ENCODE assay signal across 1 cellular context in the genomic region with DNA sequence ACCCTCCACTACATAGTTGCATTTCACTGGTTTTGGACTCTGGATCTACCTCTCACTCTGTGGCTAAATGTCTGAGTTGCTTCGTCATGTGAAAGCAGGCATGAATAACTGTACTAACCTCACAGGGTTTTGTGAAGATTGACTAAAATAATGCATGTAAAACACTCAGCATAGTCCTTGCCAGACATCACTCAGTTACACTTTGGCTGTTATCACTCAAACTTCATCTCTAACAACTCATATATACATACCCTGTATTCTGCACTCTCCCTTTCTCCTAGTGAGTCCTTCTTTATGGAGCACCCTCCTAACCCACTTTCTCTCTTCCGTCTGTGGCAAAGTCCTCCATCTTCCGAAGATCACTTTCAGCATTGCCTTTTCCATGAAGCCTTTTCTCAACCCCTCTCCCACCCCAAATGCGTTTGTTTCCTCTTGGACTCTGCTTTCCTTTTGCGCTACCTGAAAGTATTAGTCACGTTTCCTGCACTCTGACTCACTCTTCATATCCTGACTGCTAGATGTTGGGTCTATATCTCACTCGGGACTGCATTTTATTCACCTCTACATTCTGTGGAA.
TF ChIP-seq lines count a peak whose summit lies in the region.

No MANE protein-coding gene starts in this region.

TF ChIP-seq in K562, 482 proteins besides CTCF, POLR2A, EP300 and RAD21 (continued from another document and continues in another):
- TF ChIP-seq, protein P1, sequence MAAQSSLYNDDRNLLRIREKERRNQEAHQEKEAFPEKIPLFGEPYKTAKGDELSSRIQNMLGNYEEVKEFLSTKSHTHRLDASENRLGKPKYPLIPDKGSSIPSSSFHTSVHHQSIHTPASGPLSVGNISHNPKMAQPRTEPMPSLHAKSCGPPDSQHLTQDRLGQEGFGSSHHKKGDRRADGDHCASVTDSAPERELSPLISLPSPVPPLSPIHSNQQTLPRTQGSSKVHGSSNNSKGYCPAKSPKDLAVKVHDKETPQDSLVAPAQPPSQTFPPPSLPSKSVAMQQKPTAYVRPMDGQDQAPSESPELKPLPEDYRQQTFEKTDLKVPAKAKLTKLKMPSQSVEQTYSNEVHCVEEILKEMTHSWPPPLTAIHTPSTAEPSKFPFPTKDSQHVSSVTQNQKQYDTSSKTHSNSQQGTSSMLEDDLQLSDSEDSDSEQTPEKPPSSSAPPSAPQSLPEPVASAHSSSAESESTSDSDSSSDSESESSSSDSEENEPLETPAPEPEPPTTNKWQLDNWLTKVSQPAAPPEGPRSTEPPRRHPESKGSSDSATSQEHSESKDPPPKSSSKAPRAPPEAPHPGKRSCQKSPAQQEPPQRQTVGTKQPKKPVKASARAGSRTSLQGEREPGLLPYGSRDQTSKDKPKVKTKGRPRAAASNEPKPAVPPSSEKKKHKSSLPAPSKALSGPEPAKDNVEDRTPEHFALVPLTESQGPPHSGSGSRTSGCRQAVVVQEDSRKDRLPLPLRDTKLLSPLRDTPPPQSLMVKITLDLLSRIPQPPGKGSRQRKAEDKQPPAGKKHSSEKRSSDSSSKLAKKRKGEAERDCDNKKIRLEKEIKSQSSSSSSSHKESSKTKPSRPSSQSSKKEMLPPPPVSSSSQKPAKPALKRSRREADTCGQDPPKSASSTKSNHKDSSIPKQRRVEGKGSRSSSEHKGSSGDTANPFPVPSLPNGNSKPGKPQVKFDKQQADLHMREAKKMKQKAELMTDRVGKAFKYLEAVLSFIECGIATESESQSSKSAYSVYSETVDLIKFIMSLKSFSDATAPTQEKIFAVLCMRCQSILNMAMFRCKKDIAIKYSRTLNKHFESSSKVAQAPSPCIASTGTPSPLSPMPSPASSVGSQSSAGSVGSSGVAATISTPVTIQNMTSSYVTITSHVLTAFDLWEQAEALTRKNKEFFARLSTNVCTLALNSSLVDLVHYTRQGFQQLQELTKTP (IDR thresholded peaks at IDR 0.05; ENCODE audit: low read depth in 1 of 2, partially characterized antibody in 2 of 2) = peak in 1 of 2 experiments; percentile 35
- TF ChIP-seq TARDBP (IDR thresholded peaks at IDR 0.05) (no peak), SETDB1 (IDR thresholded peaks at IDR 0.05; ENCODE audit: low read length) (no peak), NR2C2 (CRISPR knock-in tag; IDR thresholded peaks at IDR 0.05) (no peak), NR2C2 (tag; IDR thresholded peaks at IDR 0.05) (no peak), MYNN (IDR thresholded peaks at IDR 0.05) (no peak), MYNN (CRISPR knock-in tag; IDR thresholded peaks at IDR 0.05) (no peak), ETS2 (tag; IDR thresholded peaks at IDR 0.05; ENCODE audit: borderline replicate concordance, poor library complexity, severe bottlenecking) (no peak), KDM1A (IDR thresholded peaks at IDR 0.05) (peak in 1 of 2 experiments; percentile 29; a peak in 1 of 4 replicates), RFX7 (CRISPR knock-in tag; IDR thresholded peaks at IDR 0.05) (no peak), ZBTB1 (CRISPR knock-in tag; IDR thresholded peaks at IDR 0.05; ENCODE audit: borderline replicate concordance, low read depth) (no peak), RBM22 (IDR thresholded peaks at IDR 0.05; ENCODE audit: low read depth, low read length, poor library complexity, severe bottlenecking) (no peak), ETV5 (CRISPR knock-in tag; IDR thresholded peaks at IDR 0.05; ENCODE audit: low read depth) (no peak; the same call in 1 of the 2 replicates), BRD4 (IDR thresholded peaks at IDR 0.05) (no peak), NCOA2 (IDR thresholded peaks at IDR 0.05; ENCODE audit: partially characterized antibody in 2 of 2) (no peak), RNF2 (IDR thresholded peaks at IDR 0.05) (no peak), PHTF2 (CRISPR knock-in tag; IDR thresholded peaks at IDR 0.05) (no peak), ZNF175 (CRISPR knock-in tag; IDR thresholded peaks at IDR 0.05; ENCODE audit: low read depth) (no peak), ZNF551 (CRISPR knock-in tag; IDR thresholded peaks at IDR 0.05) (no peak), CREM (IDR thresholded peaks at IDR 0.05; ENCODE audit: low read depth) (0 out of 2 replicates have a peak, but pooled peaks have one; percentile 4), SRF (CRISPR knock-in tag; IDR thresholded peaks at IDR 0.05) (no peak), CREB1 (IDR thresholded peaks at IDR 0.05) (no peak), CREB1 (CRISPR knock-in tag; IDR thresholded peaks at IDR 0.05) (no peak), ATF1 (CRISPR knock-in tag; IDR thresholded peaks at IDR 0.05) (no peak), ATF1 (tag; IDR thresholded peaks at IDR 0.05) (no peak), EP400 (IDR thresholded peaks at IDR 0.05) (no peak), ZFPM2 (CRISPR knock-in tag; IDR thresholded peaks at IDR 0.05) (no peak), RBM14 (IDR thresholded peaks at IDR 0.05; ENCODE audit: borderline replicate concordance, insufficient read depth, low read depth, low read length) (no peak), HDAC2 (IDR thresholded peaks at IDR 0.05) (peak; percentile 83; the same call in 1 of the 2 replicates), ZNF134 (CRISPR knock-in tag; conservative IDR thresholded peaks at IDR 0.05) (no peak), ZNF586 (CRISPR knock-in tag; conservative IDR thresholded peaks at IDR 0.05) (no peak), MTA1 (IDR thresholded peaks at IDR 0.05; ENCODE audit: borderline replicate concordance) (peak; percentile 80), FUS (optimal IDR thresholded peaks at IDR 0.05; ENCODE audit: low read depth, low read length) (no peak), MTA3 (IDR thresholded peaks at IDR 0.05; ENCODE audit: borderline replicate concordance) (no peak)
- TF ChIP-seq, protein P2, sequence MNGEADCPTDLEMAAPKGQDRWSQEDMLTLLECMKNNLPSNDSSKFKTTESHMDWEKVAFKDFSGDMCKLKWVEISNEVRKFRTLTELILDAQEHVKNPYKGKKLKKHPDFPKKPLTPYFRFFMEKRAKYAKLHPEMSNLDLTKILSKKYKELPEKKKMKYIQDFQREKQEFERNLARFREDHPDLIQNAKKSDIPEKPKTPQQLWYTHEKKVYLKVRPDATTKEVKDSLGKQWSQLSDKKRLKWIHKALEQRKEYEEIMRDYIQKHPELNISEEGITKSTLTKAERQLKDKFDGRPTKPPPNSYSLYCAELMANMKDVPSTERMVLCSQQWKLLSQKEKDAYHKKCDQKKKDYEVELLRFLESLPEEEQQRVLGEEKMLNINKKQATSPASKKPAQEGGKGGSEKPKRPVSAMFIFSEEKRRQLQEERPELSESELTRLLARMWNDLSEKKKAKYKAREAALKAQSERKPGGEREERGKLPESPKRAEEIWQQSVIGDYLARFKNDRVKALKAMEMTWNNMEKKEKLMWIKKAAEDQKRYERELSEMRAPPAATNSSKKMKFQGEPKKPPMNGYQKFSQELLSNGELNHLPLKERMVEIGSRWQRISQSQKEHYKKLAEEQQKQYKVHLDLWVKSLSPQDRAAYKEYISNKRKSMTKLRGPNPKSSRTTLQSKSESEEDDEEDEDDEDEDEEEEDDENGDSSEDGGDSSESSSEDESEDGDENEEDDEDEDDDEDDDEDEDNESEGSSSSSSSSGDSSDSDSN (IDR thresholded peaks at IDR 0.05; ENCODE audit: borderline replicate concordance in 1 of 2, low read depth in 2 of 2, low read length in 2 of 2) = no peak
- TF ChIP-seq, protein P3, sequence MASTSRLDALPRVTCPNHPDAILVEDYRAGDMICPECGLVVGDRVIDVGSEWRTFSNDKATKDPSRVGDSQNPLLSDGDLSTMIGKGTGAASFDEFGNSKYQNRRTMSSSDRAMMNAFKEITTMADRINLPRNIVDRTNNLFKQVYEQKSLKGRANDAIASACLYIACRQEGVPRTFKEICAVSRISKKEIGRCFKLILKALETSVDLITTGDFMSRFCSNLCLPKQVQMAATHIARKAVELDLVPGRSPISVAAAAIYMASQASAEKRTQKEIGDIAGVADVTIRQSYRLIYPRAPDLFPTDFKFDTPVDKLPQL (IDR thresholded peaks at IDR 0.05; ENCODE audit: extremely low read depth, insufficient read length) = no peak
- TF ChIP-seq, protein P4, sequence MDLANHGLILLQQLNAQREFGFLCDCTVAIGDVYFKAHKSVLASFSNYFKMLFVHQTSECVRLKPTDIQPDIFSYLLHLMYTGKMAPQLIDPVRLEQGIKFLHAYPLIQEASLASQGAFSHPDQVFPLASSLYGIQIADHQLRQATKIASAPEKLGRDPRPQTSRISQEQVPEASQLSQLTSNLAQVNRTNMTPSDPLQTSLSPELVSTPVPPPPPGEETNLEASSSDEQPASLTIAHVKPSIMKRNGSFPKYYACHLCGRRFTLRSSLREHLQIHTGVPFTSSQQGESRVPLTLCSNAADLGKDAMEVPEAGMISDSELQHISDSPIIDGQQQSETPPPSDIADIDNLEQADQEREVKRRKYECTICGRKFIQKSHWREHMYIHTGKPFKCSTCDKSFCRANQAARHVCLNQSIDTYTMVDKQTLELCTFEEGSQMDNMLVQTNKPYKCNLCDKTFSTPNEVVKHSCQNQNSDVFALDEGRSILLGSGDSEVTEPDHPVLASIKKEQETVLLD (IDR thresholded peaks at IDR 0.05) = peak; percentile 76
- TF ChIP-seq, protein P5, sequence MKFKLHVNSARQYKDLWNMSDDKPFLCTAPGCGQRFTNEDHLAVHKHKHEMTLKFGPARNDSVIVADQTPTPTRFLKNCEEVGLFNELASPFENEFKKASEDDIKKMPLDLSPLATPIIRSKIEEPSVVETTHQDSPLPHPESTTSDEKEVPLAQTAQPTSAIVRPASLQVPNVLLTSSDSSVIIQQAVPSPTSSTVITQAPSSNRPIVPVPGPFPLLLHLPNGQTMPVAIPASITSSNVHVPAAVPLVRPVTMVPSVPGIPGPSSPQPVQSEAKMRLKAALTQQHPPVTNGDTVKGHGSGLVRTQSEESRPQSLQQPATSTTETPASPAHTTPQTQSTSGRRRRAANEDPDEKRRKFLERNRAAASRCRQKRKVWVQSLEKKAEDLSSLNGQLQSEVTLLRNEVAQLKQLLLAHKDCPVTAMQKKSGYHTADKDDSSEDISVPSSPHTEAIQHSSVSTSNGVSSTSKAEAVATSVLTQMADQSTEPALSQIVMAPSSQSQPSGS (CRISPR knock-in tag; IDR thresholded peaks at IDR 0.05) = no peak
- TF ChIP-seq, protein P6, sequence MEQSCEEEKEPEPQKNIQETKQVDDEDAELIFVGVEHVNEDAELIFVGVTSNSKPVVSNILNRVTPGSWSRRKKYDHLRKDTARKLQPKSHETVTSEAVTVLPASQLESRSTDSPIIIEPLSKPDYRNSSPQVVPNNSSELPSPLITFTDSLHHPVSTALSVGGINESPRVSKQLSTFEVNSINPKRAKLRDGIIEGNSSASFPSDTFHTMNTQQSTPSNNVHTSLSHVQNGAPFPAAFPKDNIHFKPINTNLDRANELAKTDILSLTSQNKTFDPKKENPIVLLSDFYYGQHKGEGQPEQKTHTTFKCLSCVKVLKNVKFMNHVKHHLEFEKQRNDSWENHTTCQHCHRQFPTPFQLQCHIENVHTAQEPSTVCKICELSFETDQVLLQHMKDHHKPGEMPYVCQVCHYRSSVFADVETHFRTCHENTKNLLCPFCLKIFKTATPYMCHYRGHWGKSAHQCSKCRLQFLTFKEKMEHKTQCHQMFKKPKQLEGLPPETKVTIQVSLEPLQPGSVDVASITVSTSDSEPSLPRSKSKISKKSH (CRISPR knock-in tag; IDR thresholded peaks at IDR 0.05) = no peak
- TF ChIP-seq, protein P7, sequence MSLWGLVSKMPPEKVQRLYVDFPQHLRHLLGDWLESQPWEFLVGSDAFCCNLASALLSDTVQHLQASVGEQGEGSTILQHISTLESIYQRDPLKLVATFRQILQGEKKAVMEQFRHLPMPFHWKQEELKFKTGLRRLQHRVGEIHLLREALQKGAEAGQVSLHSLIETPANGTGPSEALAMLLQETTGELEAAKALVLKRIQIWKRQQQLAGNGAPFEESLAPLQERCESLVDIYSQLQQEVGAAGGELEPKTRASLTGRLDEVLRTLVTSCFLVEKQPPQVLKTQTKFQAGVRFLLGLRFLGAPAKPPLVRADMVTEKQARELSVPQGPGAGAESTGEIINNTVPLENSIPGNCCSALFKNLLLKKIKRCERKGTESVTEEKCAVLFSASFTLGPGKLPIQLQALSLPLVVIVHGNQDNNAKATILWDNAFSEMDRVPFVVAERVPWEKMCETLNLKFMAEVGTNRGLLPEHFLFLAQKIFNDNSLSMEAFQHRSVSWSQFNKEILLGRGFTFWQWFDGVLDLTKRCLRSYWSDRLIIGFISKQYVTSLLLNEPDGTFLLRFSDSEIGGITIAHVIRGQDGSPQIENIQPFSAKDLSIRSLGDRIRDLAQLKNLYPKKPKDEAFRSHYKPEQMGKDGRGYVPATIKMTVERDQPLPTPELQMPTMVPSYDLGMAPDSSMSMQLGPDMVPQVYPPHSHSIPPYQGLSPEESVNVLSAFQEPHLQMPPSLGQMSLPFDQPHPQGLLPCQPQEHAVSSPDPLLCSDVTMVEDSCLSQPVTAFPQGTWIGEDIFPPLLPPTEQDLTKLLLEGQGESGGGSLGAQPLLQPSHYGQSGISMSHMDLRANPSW (CRISPR knock-in tag; IDR thresholded peaks at IDR 0.05) = no peak
- TF ChIP-seq, protein P8, sequence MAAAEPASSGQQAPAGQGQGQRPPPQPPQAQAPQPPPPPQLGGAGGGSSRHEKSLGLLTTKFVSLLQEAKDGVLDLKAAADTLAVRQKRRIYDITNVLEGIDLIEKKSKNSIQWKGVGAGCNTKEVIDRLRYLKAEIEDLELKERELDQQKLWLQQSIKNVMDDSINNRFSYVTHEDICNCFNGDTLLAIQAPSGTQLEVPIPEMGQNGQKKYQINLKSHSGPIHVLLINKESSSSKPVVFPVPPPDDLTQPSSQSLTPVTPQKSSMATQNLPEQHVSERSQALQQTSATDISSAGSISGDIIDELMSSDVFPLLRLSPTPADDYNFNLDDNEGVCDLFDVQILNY (CRISPR knock-in tag; IDR thresholded peaks at IDR 0.05) = no peak
- TF ChIP-seq, protein P9, sequence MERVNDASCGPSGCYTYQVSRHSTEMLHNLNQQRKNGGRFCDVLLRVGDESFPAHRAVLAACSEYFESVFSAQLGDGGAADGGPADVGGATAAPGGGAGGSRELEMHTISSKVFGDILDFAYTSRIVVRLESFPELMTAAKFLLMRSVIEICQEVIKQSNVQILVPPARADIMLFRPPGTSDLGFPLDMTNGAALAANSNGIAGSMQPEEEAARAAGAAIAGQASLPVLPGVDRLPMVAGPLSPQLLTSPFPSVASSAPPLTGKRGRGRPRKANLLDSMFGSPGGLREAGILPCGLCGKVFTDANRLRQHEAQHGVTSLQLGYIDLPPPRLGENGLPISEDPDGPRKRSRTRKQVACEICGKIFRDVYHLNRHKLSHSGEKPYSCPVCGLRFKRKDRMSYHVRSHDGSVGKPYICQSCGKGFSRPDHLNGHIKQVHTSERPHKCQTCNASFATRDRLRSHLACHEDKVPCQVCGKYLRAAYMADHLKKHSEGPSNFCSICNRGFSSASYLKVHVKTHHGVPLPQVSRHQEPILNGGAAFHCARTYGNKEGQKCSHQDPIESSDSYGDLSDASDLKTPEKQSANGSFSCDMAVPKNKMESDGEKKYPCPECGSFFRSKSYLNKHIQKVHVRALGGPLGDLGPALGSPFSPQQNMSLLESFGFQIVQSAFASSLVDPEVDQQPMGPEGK (CRISPR knock-in tag; IDR thresholded peaks at IDR 0.05; ENCODE audit: borderline replicate concordance) = no peak
- TF ChIP-seq, protein P10, sequence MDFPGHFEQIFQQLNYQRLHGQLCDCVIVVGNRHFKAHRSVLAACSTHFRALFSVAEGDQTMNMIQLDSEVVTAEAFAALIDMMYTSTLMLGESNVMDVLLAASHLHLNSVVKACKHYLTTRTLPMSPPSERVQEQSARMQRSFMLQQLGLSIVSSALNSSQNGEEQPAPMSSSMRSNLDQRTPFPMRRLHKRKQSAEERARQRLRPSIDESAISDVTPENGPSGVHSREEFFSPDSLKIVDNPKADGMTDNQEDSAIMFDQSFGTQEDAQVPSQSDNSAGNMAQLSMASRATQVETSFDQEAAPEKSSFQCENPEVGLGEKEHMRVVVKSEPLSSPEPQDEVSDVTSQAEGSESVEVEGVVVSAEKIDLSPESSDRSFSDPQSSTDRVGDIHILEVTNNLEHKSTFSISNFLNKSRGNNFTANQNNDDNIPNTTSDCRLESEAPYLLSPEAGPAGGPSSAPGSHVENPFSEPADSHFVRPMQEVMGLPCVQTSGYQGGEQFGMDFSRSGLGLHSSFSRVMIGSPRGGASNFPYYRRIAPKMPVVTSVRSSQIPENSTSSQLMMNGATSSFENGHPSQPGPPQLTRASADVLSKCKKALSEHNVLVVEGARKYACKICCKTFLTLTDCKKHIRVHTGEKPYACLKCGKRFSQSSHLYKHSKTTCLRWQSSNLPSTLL (IDR thresholded peaks at IDR 0.05) = no peak
